ENCODE assay signal across 11 cellular contexts in the genomic region with DNA sequence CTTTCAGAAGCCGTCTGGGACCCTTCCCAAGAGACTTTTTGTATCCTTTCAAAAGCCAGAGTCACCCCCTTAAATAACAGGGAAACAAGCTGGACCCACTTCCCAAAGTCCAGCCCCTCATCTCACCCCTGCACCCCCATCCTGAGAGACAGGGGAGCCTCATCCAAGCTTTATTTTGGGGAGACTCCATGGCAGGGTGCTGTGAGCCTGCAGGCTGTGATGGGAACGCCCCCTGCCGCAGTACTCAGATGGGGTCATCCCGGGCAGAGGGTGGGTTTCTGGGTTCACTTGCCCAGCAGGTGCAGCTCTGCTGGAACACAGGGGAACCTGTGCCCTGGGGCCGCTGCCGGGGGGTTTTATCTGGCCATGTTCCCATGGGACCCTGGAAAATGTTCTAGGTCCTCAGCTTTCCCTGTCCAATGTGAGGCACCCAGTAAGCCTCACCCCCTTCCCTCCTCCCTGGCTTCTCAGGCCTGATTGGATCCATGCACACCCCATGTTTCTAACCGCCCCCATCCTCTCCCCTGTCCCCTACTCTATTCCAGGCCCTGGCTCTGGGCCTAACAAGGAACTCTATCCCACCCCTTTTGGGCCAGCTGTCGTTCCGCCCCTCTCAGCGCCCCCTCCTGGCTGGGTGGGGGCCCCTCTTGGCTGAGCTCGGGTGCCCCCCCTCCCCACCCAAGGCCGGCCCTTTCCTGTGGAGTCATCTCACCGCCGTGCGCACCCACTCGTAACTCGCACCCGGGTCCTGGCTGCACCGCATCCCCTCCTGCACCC. TPM values are rescaled to one million over a fixed set of nuclear protein-coding genes. Genes with fewer than 3 reads are reported as not detected.
DNase-seq lines count a peak whose midpoint lies in the region; ATAC-seq and TF ChIP-seq lines count a peak whose summit lies in the region.
"Had no signal": no experiment of that assay in that cellular context is flagged by ENCODE, and none has a peak within 500 bp of the region (broad histone marks: within the 10 kb centered on the region; RNA-seq: fewer than 3 reads in every experiment).

No MANE protein-coding gene starts in this region.

- H3K27ac Mint-ChIP-seq in MCF 10A (ENCODE audit: low read depth, unreplicated experiment) (no peak overlapping the region), glutamatergic neuron (ENCODE audit: unreplicated experiment) (no peak overlapping the region), neural crest cell (ENCODE audit: unreplicated experiment) (no peak overlapping the region)
- H3K27ac Mint-ChIP-seq: stimulated activated naive CD8-positive, alpha-beta T cell treated with anti-CD3 and anti-CD28 coated beads, Interleukin-15, amount 100 ng/mL, for 72 hours had no signal

- peaks cover 24% of the 10 kb centered on the region for H3K4me1 Mint-ChIP-seq in MCF 10A (ENCODE audit: insufficient read depth, unreplicated experiment)
- no peaks in the 10 kb centered on the region for H3K4me1 Mint-ChIP-seq in glutamatergic neuron (ENCODE audit: low read depth, unreplicated experiment)
- H3K4me1 Mint-ChIP-seq in neural crest cell, result peaks cover 19% of the 10 kb centered on the region

- BruUV-seq in MCF 10A (replicated peaks; lab: Mats Ljungman, UMichigan), result no TSS peak

- DNase-seq in breast epithelium (ENCODE audit: low spot score in 2 of 2) (peak; percentile 37 to 69), MCF 10A (ENCODE audit: unreplicated experiment) (no peak), glutamatergic neuron (no peak), neural crest cell (ENCODE audit: low read depth, low spot score) (no peak), RPMI8226 (no peak), kidney glomerular epithelial cell (lab: John Stamatoyannopoulos, UW) (no peak)
- DNase-seq in activated CD8-positive, alpha-beta memory T cell treated with anti-CD3 and anti-CD28 coated beads for 24 hours, result no peak
- DNase-seq: islet precursor cell; NCI-H1417 treated with DMSO at 0.1 percent for 48 hours; stimulated activated naive CD8-positive, alpha-beta T cell treated with anti-CD3 and anti-CD28 coated beads, Interleukin-15, amount 100 ng/mL, for 72 hours had no signal

- no peaks in the 10 kb centered on the region for H3K27me3 ChIP-seq in breast epithelium

- no peaks in the 10 kb centered on the region for H3K27me3 Mint-ChIP-seq in MCF 10A (ENCODE audit: insufficient read depth, unreplicated experiment)
- peaks cover 3% of the 10 kb centered on the region for H3K27me3 Mint-ChIP-seq in glutamatergic neuron (ENCODE audit: unreplicated experiment)
- H3K27me3 Mint-ChIP-seq in neural crest cell (ENCODE audit: low read depth), result peaks cover 25% of the 10 kb centered on the region

- ATAC-seq in HG03378 (IDR thresholded peaks at IDR 0.05; ENCODE audit: unreplicated experiment), result no peak
- ATAC-seq: stimulated activated naive CD8-positive, alpha-beta T cell treated with anti-CD3 and anti-CD28 coated beads, Interleukin-15, amount 100 ng/mL, for 72 hours had no signal

- H3K9me3 Mint-ChIP-seq in MCF 10A (ENCODE audit: unreplicated experiment), result no peaks in the 10 kb centered on the region
- no peaks in the 10 kb centered on the region for H3K9me3 Mint-ChIP-seq in glutamatergic neuron (ENCODE audit: unreplicated experiment)
- H3K9me3 Mint-ChIP-seq in neural crest cell, result no peaks in the 10 kb centered on the region
- H3K9me3 Mint-ChIP-seq: stimulated activated naive CD8-positive, alpha-beta T cell treated with anti-CD3 and anti-CD28 coated beads, Interleukin-15, amount 100 ng/mL, for 72 hours had no signal

- H3K4me1 ChIP-seq in breast epithelium, result peaks cover 7 to 36% of the 10 kb centered on the region in 2 donors

- TF ChIP-seq CTCF in breast epithelium (IDR thresholded peaks at IDR 0.05) (no peak), MCF 10A (IDR thresholded peaks at IDR 0.05; ENCODE audit: unreplicated experiment) (no peak), glutamatergic neuron (IDR thresholded peaks at IDR 0.05; ENCODE audit: partially characterized antibody, unreplicated experiment) (no peak), neural crest cell (conservative IDR thresholded peaks at IDR 0.05) (no peak)

- POLR2A ChIA-PET in MCF 10A (lab: Yijun Ruan, JAX), result interaction anchor here (0.9 to 5.3 kb wide), 6 partner anchors 8 to 76 kb away, joined by 3 to 40 read pairs (median 18); partner anchors contain the start of gene PPP5C

- CTCF ChIA-PET in MCF 10A (lab: Yijun Ruan, JAX), result interaction anchor here (0.7 to 2.1 kb wide), 5 partner anchors 13 to 97 kb away, joined by 3 to 11 read pairs (median 4); partner anchors contain the start of gene PPP5C

- H3K9me3 ChIP-seq in breast epithelium, result no peaks in the 10 kb centered on the region

- H3K36me3 ChIP-seq in breast epithelium, result no peaks in the 10 kb centered on the region

- H3K27ac ChIP-seq in breast epithelium, result peak overlapping the region; percentile 59 to 74

- H3K36me3 Mint-ChIP-seq in MCF 10A (ENCODE audit: insufficient read depth, unreplicated experiment) (no peaks in the 10 kb centered on the region), glutamatergic neuron (ENCODE audit: unreplicated experiment) (no peaks in the 10 kb centered on the region), neural crest cell (ENCODE audit: low read depth) (no peaks in the 10 kb centered on the region)

- H3K4me3 Mint-ChIP-seq in MCF 10A (ENCODE audit: unreplicated experiment) (no peak overlapping the region), glutamatergic neuron (ENCODE audit: unreplicated experiment) (peak overlapping the region; percentile 87), neural crest cell (peak overlapping the region; percentile 86)
- H3K4me3 Mint-ChIP-seq: stimulated activated naive CD8-positive, alpha-beta T cell treated with anti-CD3 and anti-CD28 coated beads, Interleukin-15, amount 100 ng/mL, for 72 hours had no signal

- TF ChIP-seq POLR2A in breast epithelium (IDR thresholded peaks at IDR 0.05), result no peak

- peak overlapping the region; percentile 48 to 61 (median 55) for H3K4me3 ChIP-seq in breast epithelium

- intact Hi-C loops in breast epithelium (cut with DNase I; ENCODE audit: low total_unique reads), result no loop called here
- intact Hi-C loops in MCF 10A (cut with micrococcal nuclease), result no loop called here

RNA-seq across cellular contexts. Expression of gene HIF3A, which starts 1.0 kb away (rescaled TPM):
- total RNA-seq in breast epithelium (100 to 1,000 TPM in 1 of 3 donors, 10 to 100 TPM in 2; 10.4 to 111 (median 20.6) TPM), MCF 10A (2022) (0.47 TPM in 1 of 2 replicates, not detected in the other), glutamatergic neuron (ENCODE audit: unreplicated experiment) (4.4 TPM), neural crest cell (6.9 and 7.6 TPM in 2 replicates)

RNA-seq across cellular contexts. Expression of gene PPP5C, which starts 49.0 kb away (rescaled TPM):
- total RNA-seq in breast epithelium (10 to 100 TPM; 41.3 to 72.4 (median 58.7) TPM), MCF 10A (2022) (75.6 and 81.5 TPM in 2 replicates), glutamatergic neuron (ENCODE audit: unreplicated experiment) (85.8 TPM), neural crest cell (113 and 114 TPM in 2 replicates)

Comparison
In these comparisons a context has a peak if more than half of its experiments do, and no peak if none do; other contexts are left out.
1. DNase-seq: peak in breast epithelium (2 of 2); none in MCF 10A (single experiment), glutamatergic neuron (single experiment), neural crest cell (single experiment), RPMI8226 (single experiment), kidney glomerular epithelial cell (single experiment) and activated CD8-positive, alpha-beta memory T cell treated with anti-CD3 and anti-CD28 coated beads for 24 hours (single experiment).